ENCODE assay signal across 18 cellular contexts in the genomic region with DNA sequence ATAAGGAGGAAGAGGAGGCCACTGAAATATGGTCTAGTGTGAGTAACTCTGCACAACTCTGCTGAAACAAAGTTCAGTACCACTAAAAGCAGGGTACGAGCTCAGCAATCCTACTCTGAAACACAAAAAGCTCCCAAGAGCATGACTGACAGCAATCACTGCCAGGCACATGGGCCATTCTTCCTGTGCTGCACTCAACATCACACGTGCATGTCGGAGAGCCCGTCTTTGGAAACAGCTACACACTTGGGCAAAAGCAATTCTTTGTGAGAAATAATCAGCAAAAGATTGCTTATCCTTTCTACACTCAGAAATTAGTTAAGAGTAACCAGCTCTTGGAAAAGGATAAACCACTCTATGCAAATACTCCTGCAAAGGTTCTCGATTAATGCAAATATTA.
DNase-seq lines count a peak whose midpoint lies in the region; ATAC-seq and TF ChIP-seq lines count a peak whose summit lies in the region.
"Had no signal": no experiment of that assay in that cellular context is flagged by ENCODE, and none has a peak within 500 bp of the region (broad histone marks: within the 10 kb centered on the region; RNA-seq: fewer than 3 reads in every experiment).

No MANE protein-coding gene starts in this region.

- DNase-seq in A673 (ENCODE audit: low spot score): no peak
- no peak for DNase-seq in DND-41
- DNase-seq in cortex of kidney (lab: John Stamatoyannopoulos, UW): no peak
- no peak for DNase-seq in PC-9
- no peak for DNase-seq in NOMO-1 treated with DMSO at 0.1 percent for 48 hours (lab: John Stamatoyannopoulos, UW; ENCODE audit: unreplicated experiment)
- DNase-seq: activated CD4-positive, alpha-beta T cell treated with anti-CD3 and anti-CD28 coated beads for 4 hours; NCI-H1092; NCI-H2029 treated with DMSO at 0.1 percent for 48 hours; NCI-H446 treated with DMSO at 0.1 percent for 48 hours had no signal

- intact Hi-C loops in A673 (cut with micrococcal nuclease; ENCODE audit: unreplicated experiment): loop anchor here (10.0 kb wide), 1 partner anchor 149 kb away; the partner anchor contains the start of gene HDAC4
- intact Hi-C loops in PC-9 (cut with micrococcal nuclease; ENCODE audit: unreplicated experiment): no loop called here

- H3F3A ChIP-seq in neural cell (ENCODE audit: insufficient read depth, low read length, poor library complexity, severe bottlenecking): no peaks in the 10 kb centered on the region
- no peaks in the 10 kb centered on the region for H3F3A ChIP-seq in PC-9 (ENCODE audit: insufficient read depth, low read depth)

- H3K9me2 ChIP-seq in neural cell (ENCODE audit: insufficient read depth, low read length) (no peaks in the 10 kb centered on the region), PC-9 (ENCODE audit: insufficient read depth) (no peaks in the 10 kb centered on the region)

- no peak for TF ChIP-seq EP300 in neural cell (conservative IDR thresholded peaks at IDR 0.05; ENCODE audit: poor library complexity, severe bottlenecking)

- H3K9me3 ChIP-seq in A673 (ENCODE audit: low read depth, low read length, poor library complexity, severe bottlenecking) (no peaks in the 10 kb centered on the region), DND-41 (ENCODE audit: insufficient read depth, low read length, severe bottlenecking) (no peaks in the 10 kb centered on the region), neural cell (ENCODE audit: low read length) (peaks cover 4% of the 10 kb centered on the region), PC-9 (ENCODE audit: insufficient read depth, low read depth) (no peaks in the 10 kb centered on the region; the same call in 1 of the 2 replicates)
- H3K9me3 ChIP-seq: body of pancreas, right lobe of liver, thoracic aorta had no signal

- BruUV-seq in A673 (replicated peaks; lab: Mats Ljungman, UMichigan) (no TSS peak), PC-9 (replicated peaks; lab: Mats Ljungman, UMichigan) (no TSS peak)

- H4K20me1 ChIP-seq in DND-41 (ENCODE audit: insufficient read depth, low read length) (peaks cover 100% of the 10 kb centered on the region), neural cell (ENCODE audit: insufficient read depth) (no peaks in the 10 kb centered on the region), PC-9 (ENCODE audit: insufficient read depth) (no peaks in the 10 kb centered on the region)

- H3K79me2 ChIP-seq in DND-41 (ENCODE audit: insufficient read depth, low read length) (peaks cover 100% of the 10 kb centered on the region), neural cell (replicated peaks; ENCODE audit: insufficient read depth, low read length) (no peaks in the 10 kb centered on the region), PC-9 (ENCODE audit: low read depth) (peaks cover 17% of the 10 kb centered on the region; the same call in 1 of the 2 replicates)

- peaks cover 59% of the 10 kb centered on the region for H3K4me1 ChIP-seq in A673 (ENCODE audit: insufficient read depth, low read length, poor library complexity, severe bottlenecking)
- peaks cover 71% of the 10 kb centered on the region for H3K4me1 ChIP-seq in DND-41 (ENCODE audit: insufficient read depth, low read length)
- H3K4me1 ChIP-seq in PC-9 (replicated peaks; ENCODE audit: insufficient read depth): peaks cover 14% of the 10 kb centered on the region
- H3K4me1 ChIP-seq: body of pancreas, HAP-1, right lobe of liver had no signal

- TF ChIP-seq RAD21 in neural cell (conservative IDR thresholded peaks at IDR 0.05): no peak

- H2AFZ ChIP-seq in DND-41 (ENCODE audit: low read depth, low read length) (no peak overlapping the region), neural cell (ENCODE audit: low read depth, low read length) (no peak overlapping the region), PC-9 (no peak overlapping the region)
- H2AFZ ChIP-seq: hepatocyte had no signal

- H3K4me3 ChIP-seq in A673 (ENCODE audit: low read depth, low read length, poor library complexity, severe bottlenecking): no peak overlapping the region
- H3K4me3 ChIP-seq in DND-41 (ENCODE audit: low read depth in 1 of 2, low read length in 2 of 2): no peak overlapping the region
- peak overlapping the region; percentile 21 for H3K4me3 ChIP-seq in neural cell (ENCODE audit: low read length)
- no peak overlapping the region for H3K4me3 ChIP-seq in PC-9
- H3K4me3 ChIP-seq: body of pancreas, HAP-1, hepatocyte, lung, right lobe of liver, thoracic aorta had no signal

- ATAC-seq in DND-41 (ENCODE audit: insufficient read depth, low read depth) (no peak), HG03460 (IDR thresholded peaks at IDR 0.05; ENCODE audit: unreplicated experiment) (no peak)
- ATAC-seq: body of pancreas, right lobe of liver had no signal

- H3K36me3 ChIP-seq in A673 (ENCODE audit: insufficient read depth, low read length, poor library complexity, severe bottlenecking) (no peaks in the 10 kb centered on the region), DND-41 (ENCODE audit: insufficient read depth, low read length) (peaks cover 88% of the 10 kb centered on the region), neural cell (ENCODE audit: insufficient read depth, low read length) (no peaks in the 10 kb centered on the region), PC-9 (ENCODE audit: low read depth) (no peaks in the 10 kb centered on the region)
- H3K36me3 ChIP-seq: HAP-1, right lobe of liver, thoracic aorta had no signal

- CTCF ChIA-PET in A673 (lab: Charles Lee): no interaction called here
- CTCF ChIA-PET in PC-9 (lab: Charles Lee): interaction anchor here (0.6 kb wide), 1 partner anchor 12 kb away, joined by 4 read pairs; no protein-coding TSS in a partner anchor

- H3K4me2 ChIP-seq in DND-41 (ENCODE audit: insufficient read depth, low read length) (no peak overlapping the region), neural cell (ENCODE audit: low read length) (no peak overlapping the region), PC-9 (no peak overlapping the region)
- H3K4me2 ChIP-seq: hepatocyte had no signal

- TF ChIP-seq CTCF in A673 (conservative IDR thresholded peaks at IDR 0.05; ENCODE audit: low read depth, low read length) (no peak), DND-41 (IDR thresholded peaks at IDR 0.05; ENCODE audit: borderline replicate concordance, extremely low read depth, low read length, poor library complexity, severe bottlenecking) (no peak), neural cell (IDR thresholded peaks at IDR 0.05; ENCODE audit: poor library complexity, severe bottlenecking) (no peak), PC-9 (conservative IDR thresholded peaks at IDR 0.05) (no peak)

- H3K9ac ChIP-seq in DND-41 (ENCODE audit: low read depth, low read length) (no peak overlapping the region), neural cell (ENCODE audit: low read length) (no peak overlapping the region)

- H3K27me3 ChIP-seq in A673 (replicated peaks; ENCODE audit: insufficient read depth, low read depth, low read length, poor library complexity): no peaks in the 10 kb centered on the region
- no peaks in the 10 kb centered on the region for H3K27me3 ChIP-seq in DND-41 (ENCODE audit: insufficient read depth, low read length, poor library complexity)
- no peaks in the 10 kb centered on the region for H3K27me3 ChIP-seq in neural cell (ENCODE audit: insufficient read depth, low read depth, low read length)
- H3K27me3 ChIP-seq in PC-9 (ENCODE audit: insufficient read depth, low read depth): no peaks in the 10 kb centered on the region
- H3K27me3 ChIP-seq: body of pancreas, hepatocyte, right lobe of liver had no signal

- H3K27ac ChIP-seq in A673 (ENCODE audit: low read depth, low read length, poor library complexity, severe bottlenecking): peak overlapping the region; percentile 38
- peak overlapping the region; percentile 19; the same call in 1 of the 2 replicates for H3K27ac ChIP-seq in DND-41 (ENCODE audit: low read length)
- H3K27ac ChIP-seq in angular gyrus (ENCODE audit: low read depth, low read length): peak overlapping the region; percentile 4
- no peak overlapping the region for H3K27ac ChIP-seq in neural cell (ENCODE audit: low read length)
- H3K27ac ChIP-seq in PC-9: no peak overlapping the region
- H3K27ac ChIP-seq: body of pancreas, hepatocyte, right lobe of liver, thoracic aorta had no signal

- POLR2A ChIA-PET in A673 (lab: Charles Lee; ENCODE audit: low non-redundant PET): no interaction called here
- POLR2A ChIA-PET in PC-9 (lab: Charles Lee; ENCODE audit: unreplicated experiment): no interaction called here

TF ChIP-seq in neural cell, 6 proteins besides CTCF, POLR2A, EP300 and RAD21:
- TF ChIP-seq TAF1 (IDR thresholded peaks at IDR 0.05; ENCODE audit: low read depth) (no peak), MXI1 (conservative IDR thresholded peaks at IDR 0.05; ENCODE audit: poor library complexity, severe bottlenecking) (peak; percentile 44)
TF ChIP-seq in neural cell: peak in this region for 1.

Comparison
In these comparisons a context has a peak if more than half of its experiments do, and no peak if none do; other contexts are left out.
1. H3K27ac ChIP-seq: peak in A673 (single experiment), DND-41 (single experiment) and angular gyrus (single experiment); none in neural cell (single experiment) and PC-9 (single experiment).